Comparison of ENCODE assay signal across 11 cellular contexts in genomic region chr6:11357285-11357684, GRCh38.
DNase-seq lines count a peak whose midpoint lies in the region; ATAC-seq and TF ChIP-seq lines count a peak whose summit lies in the region.
"Had no signal": no experiment of that assay in that cellular context is flagged by ENCODE, and none has a peak within 500 bp of the region (broad histone marks: within the 10 kb centered on the region; RNA-seq: fewer than 3 reads in every experiment).

No MANE protein-coding gene starts in this region.

- H3K36me3 Mint-ChIP-seq in activated naive CD8-positive, alpha-beta T cell: peaks cover 49% of the 10 kb centered on the region
- H3K36me3 Mint-ChIP-seq in activated naive CD8-positive, alpha-beta T cell treated with anti-CD3 and anti-CD28 coated beads, Interleukin-2, amount 50 U/mL, for 24 hours (ENCODE audit: low read depth): peaks cover 57% of the 10 kb centered on the region
- H3K36me3 Mint-ChIP-seq in natural killer cell: peaks cover 14% of the 10 kb centered on the region

- ATAC-seq in activated naive CD8-positive, alpha-beta T cell treated with anti-CD3 and anti-CD28 coated beads, Interleukin-2, amount 50 U/mL, for 24 hours: no peak
- no peak for ATAC-seq in natural killer cell
- peak; percentile 48 for ATAC-seq in upper lobe of right lung
- no peak for ATAC-seq in GM18520 (IDR thresholded peaks at IDR 0.05; ENCODE audit: unreplicated experiment)

- POLR2A ChIA-PET in SK-N-SH (lab: Yijun Ruan, JAX): no interaction called here

- H3K9me3 ChIP-seq in upper lobe of right lung (no peaks in the 10 kb centered on the region), SK-N-SH (no peaks in the 10 kb centered on the region)

- no peaks in the 10 kb centered on the region for H3K27me3 Mint-ChIP-seq in activated naive CD8-positive, alpha-beta T cell
- H3K27me3 Mint-ChIP-seq in activated naive CD8-positive, alpha-beta T cell treated with anti-CD3 and anti-CD28 coated beads, Interleukin-2, amount 50 U/mL, for 24 hours: no peaks in the 10 kb centered on the region
- H3K27me3 Mint-ChIP-seq in natural killer cell (ENCODE audit: low read depth in 2 of 2): no peaks in the 10 kb centered on the region

- H3K4me3 ChIP-seq in epithelial cell of esophagus (ENCODE audit: low read length) (no peak overlapping the region), upper lobe of right lung (no peak overlapping the region), SK-N-SH (ENCODE audit: low read depth in 2 of 2, low read length in 1 of 2) (no peak overlapping the region)
- H3K4me3 ChIP-seq: SK-N-MC had no signal

- TF ChIP-seq RAD21 in SK-N-SH (IDR thresholded peaks at IDR 0.05; ENCODE audit: low read length): no peak

- H3K27me3 ChIP-seq in upper lobe of right lung (no peaks in the 10 kb centered on the region), SK-N-SH (ENCODE audit: insufficient read depth) (no peaks in the 10 kb centered on the region)

- H3F3A ChIP-seq in SK-N-SH (replicated peaks; ENCODE audit: insufficient read depth): no peaks in the 10 kb centered on the region

- no peaks in the 10 kb centered on the region for H3K9me2 ChIP-seq in SK-N-SH

- peaks cover 11% of the 10 kb centered on the region for H3K9me3 Mint-ChIP-seq in activated naive CD8-positive, alpha-beta T cell (ENCODE audit: low read depth)
- peaks cover 20% of the 10 kb centered on the region for H3K9me3 Mint-ChIP-seq in activated naive CD8-positive, alpha-beta T cell treated with anti-CD3 and anti-CD28 coated beads, Interleukin-2, amount 50 U/mL, for 24 hours
- H3K9me3 Mint-ChIP-seq in natural killer cell: peaks cover 0 to 3% of the 10 kb centered on the region in 2 donors

- peaks cover 88% of the 10 kb centered on the region for H3K4me1 Mint-ChIP-seq in activated naive CD8-positive, alpha-beta T cell (ENCODE audit: low read depth)
- peaks cover 91% of the 10 kb centered on the region for H3K4me1 Mint-ChIP-seq in activated naive CD8-positive, alpha-beta T cell treated with anti-CD3 and anti-CD28 coated beads, Interleukin-2, amount 50 U/mL, for 24 hours
- peaks cover 84 to 87% of the 10 kb centered on the region in 2 donors for H3K4me1 Mint-ChIP-seq in natural killer cell

- peak overlapping the region; percentile 13 for H3K27ac Mint-ChIP-seq in activated naive CD8-positive, alpha-beta T cell
- H3K27ac Mint-ChIP-seq in activated naive CD8-positive, alpha-beta T cell treated with anti-CD3 and anti-CD28 coated beads, Interleukin-2, amount 50 U/mL, for 24 hours: no peak overlapping the region
- H3K27ac Mint-ChIP-seq in natural killer cell: peak overlapping the region; percentile 60 to 73

- CTCF ChIA-PET in SK-N-SH (lab: Yijun Ruan, JAX): no interaction called here

- no peak for TF ChIP-seq CTCF in epithelial cell of esophagus (IDR thresholded peaks at IDR 0.05; ENCODE audit: insufficient read depth, low read depth, low read length, missing control alignments)
- no peak for TF ChIP-seq CTCF in natural killer cell (IDR thresholded peaks at IDR 0.05)
- no peak for TF ChIP-seq CTCF in upper lobe of right lung (IDR thresholded peaks at IDR 0.05)
- TF ChIP-seq CTCF in SK-N-SH (IDR thresholded peaks at IDR 0.05): no peak

- DNase-seq in activated naive CD8-positive, alpha-beta T cell treated with anti-CD3 and anti-CD28 coated beads, Interleukin-2, amount 50 U/mL, for 24 hours: no peak
- peak; percentile 58 for DNase-seq in epithelial cell of esophagus (ENCODE audit: low read depth)
- no peak for DNase-seq in natural killer cell
- no peak for DNase-seq in upper lobe of right lung
- DNase-seq in NCI-H1417 (lab: John Stamatoyannopoulos, UW): no peak
- DNase-seq in SK-N-SH: no peak
- DNase-seq: activated CD8-positive, alpha-beta memory T cell treated with anti-CD3 and anti-CD28 coated beads, Interleukin-2, amount 50 U/mL, for 48 hours; stimulated activated CD4-positive, alpha-beta T cell treated with anti-CD3 and anti-CD28 coated beads, Interleukin-4, amount 100 ng/mL, for 24 hours had no signal

- 92% methylated on average over 7 of the region's 7 CpGs for WGBS in SK-N-SH (ENCODE audit: low lambda C conversion rate)

- no peak overlapping the region for H3K4me2 ChIP-seq in SK-N-SH

- H3K27ac ChIP-seq in upper lobe of right lung (peak overlapping the region; percentile 82), SK-N-SH (ENCODE audit: low read depth in 2 of 2, low read length in 1 of 2) (no peak overlapping the region)
- H3K27ac ChIP-seq: SK-N-MC had no signal

- no peak overlapping the region for H2AFZ ChIP-seq in SK-N-SH (ENCODE audit: low read depth)

- intact Hi-C loops in natural killer cell (cut with micrococcal nuclease) (no loop called here), upper lobe of right lung (cut with DNase I) (no loop called here)

- no peak for TF ChIP-seq EP300 in SK-N-SH (IDR thresholded peaks at IDR 0.05; ENCODE audit: borderline replicate concordance in 1 of 2, low read depth in 1 of 2, low read length in 1 of 2)

- H3K9ac ChIP-seq in SK-N-SH: no peak overlapping the region

- no peaks in the 10 kb centered on the region for H3K79me2 ChIP-seq in SK-N-SH (ENCODE audit: insufficient read depth)

- H3K36me3 ChIP-seq in upper lobe of right lung (no peaks in the 10 kb centered on the region), SK-N-SH (replicated peaks in 1 of 2; ENCODE audit: control insufficient read depth in 1 of 2, insufficient read depth in 2 of 2, low read length in 1 of 2) (no peaks in the 10 kb centered on the region)

- H3K4me3 Mint-ChIP-seq in activated naive CD8-positive, alpha-beta T cell: peak overlapping the region; percentile 46
- no peak overlapping the region for H3K4me3 Mint-ChIP-seq in activated naive CD8-positive, alpha-beta T cell treated with anti-CD3 and anti-CD28 coated beads, Interleukin-2, amount 50 U/mL, for 24 hours
- H3K4me3 Mint-ChIP-seq in natural killer cell: peak overlapping the region; percentile 67

- no peaks in the 10 kb centered on the region for H4K20me1 ChIP-seq in SK-N-SH (ENCODE audit: insufficient read depth)

- peaks cover 28% of the 10 kb centered on the region for H3K4me1 ChIP-seq in upper lobe of right lung
- H3K4me1 ChIP-seq in SK-N-SH (ENCODE audit: control insufficient read depth in 1 of 2, insufficient read depth in 2 of 2, low read depth in 1 of 2, low read length in 1 of 2): no peaks in the 10 kb centered on the region

TF ChIP-seq in SK-N-SH, 30 proteins besides CTCF, POLR2A, EP300 and RAD21:
- no peak for TF ChIP-seq GATA2 (CRISPR knock-in tag; IDR thresholded peaks at IDR 0.05)
